2 cellular contexts compared by ENCODE assay signal in genomic region chr1:208218237-208219097, GRCh38.
TF ChIP-seq lines count a peak whose summit lies in the region.

No MANE protein-coding gene starts in this region.

TF ChIP-seq in endothelial cell of umbilical vein, 7 proteins besides CTCF, POLR2A, EP300 and RAD21 (continued from another document):
- TF ChIP-seq MAX (IDR thresholded peaks at IDR 0.05; ENCODE audit: insufficient read depth, insufficient read length) = no peak
- no peak for TF ChIP-seq FOS (IDR thresholded peaks at IDR 0.05; ENCODE audit: borderline replicate concordance, insufficient read depth, low read length)
TF ChIP-seq in endothelial cell of umbilical vein: peak in this region for 1.

TF ChIP-seq in HEK293T, 16 proteins besides CTCF, POLR2A, EP300 and RAD21 (continued from another document):
- TF ChIP-seq PKNOX1 (IDR thresholded peaks at IDR 0.05) (no peak), NFRKB (IDR thresholded peaks at IDR 0.05) (no peak)
TF ChIP-seq in HEK293T: peak in this region for 0.
